ENCODE assay signal across 1 cellular context in genomic region chr1:207009945-207010344, GRCh38.
TF ChIP-seq lines count a peak whose summit lies in the region.

No MANE protein-coding gene starts in this region.

TF ChIP-seq in HepG2, 621 proteins besides CTCF, POLR2A, EP300 and RAD21:
- TF ChIP-seq ZNF607 (CRISPR knock-in tag; IDR thresholded peaks at IDR 0.05; ENCODE audit: borderline replicate concordance) (no peak), ZIK1 (CRISPR knock-in tag; IDR thresholded peaks at IDR 0.05; ENCODE audit: borderline replicate concordance, low read depth) (no peak), ZNF205 (CRISPR knock-in tag; IDR thresholded peaks at IDR 0.05) (0 out of 2 replicates have a peak, but pooled peaks have one; percentile 6), TSC22D2 (CRISPR knock-in tag; IDR thresholded peaks at IDR 0.05; ENCODE audit: borderline replicate concordance) (no peak), PITX1 (CRISPR knock-in tag; IDR thresholded peaks at IDR 0.05) (no peak)
